In genomic region chr11:9138612-9139579, GRCh38 we compare ENCODE assay signal across 1 cellular context.
A peak's percentile ranks its signal among the peaks of the same experiment; 100 is the strongest.
TF ChIP-seq lines count a peak whose summit lies in the region.

No MANE protein-coding gene starts in this region.

TF ChIP-seq in SK-N-SH, 30 proteins besides CTCF, POLR2A, EP300 and RAD21 (continued from another document):
- no peak for TF ChIP-seq CHD2 (IDR thresholded peaks at IDR 0.05; ENCODE audit: low read length, partially characterized antibody)
- TF ChIP-seq IRF3 (IDR thresholded peaks at IDR 0.05; ENCODE audit: low read depth, low read length) = no peak
- peak; percentile 26; the same call in 1 of the 2 replicates for TF ChIP-seq PBX3 (IDR thresholded peaks at IDR 0.05)
- TF ChIP-seq ZBTB33 (IDR thresholded peaks at IDR 0.05; ENCODE audit: borderline replicate concordance, low read depth) = no peak
- TF ChIP-seq POLR2AphosphoS5 (IDR thresholded peaks at IDR 0.05; ENCODE audit: low read depth, low read length) = no peak; the same call in 1 of the 2 replicates
- TF ChIP-seq JUND (IDR thresholded peaks at IDR 0.05) = peak; percentile 80
- TF ChIP-seq REST (IDR thresholded peaks at IDR 0.05; ENCODE audit: low read depth, low read length) = no peak
- TF ChIP-seq MAX (IDR thresholded peaks at IDR 0.05; ENCODE audit: low read depth) = 0 out of 2 replicates have a peak, but pooled peaks have one; percentile 59
- TF ChIP-seq TEAD4 (IDR thresholded peaks at IDR 0.05; ENCODE audit: borderline replicate concordance, insufficient read depth) = no peak
- TF ChIP-seq MXI1 (IDR thresholded peaks at IDR 0.05; ENCODE audit: low read depth, low read length) = no peak
- TF ChIP-seq YY1 (IDR thresholded peaks at IDR 0.05; ENCODE audit: low read depth) = no peak
- TF ChIP-seq GABPA (IDR thresholded peaks at IDR 0.05; ENCODE audit: low read depth) = no peak; the same call in 1 of the 2 replicates
- no peak for TF ChIP-seq TAF1 (IDR thresholded peaks at IDR 0.05; ENCODE audit: borderline replicate concordance, low read depth, low read length)
TF ChIP-seq in SK-N-SH: peak in this region for 7.
